ENCODE assay signal across 8 cellular contexts in the genomic region with DNA sequence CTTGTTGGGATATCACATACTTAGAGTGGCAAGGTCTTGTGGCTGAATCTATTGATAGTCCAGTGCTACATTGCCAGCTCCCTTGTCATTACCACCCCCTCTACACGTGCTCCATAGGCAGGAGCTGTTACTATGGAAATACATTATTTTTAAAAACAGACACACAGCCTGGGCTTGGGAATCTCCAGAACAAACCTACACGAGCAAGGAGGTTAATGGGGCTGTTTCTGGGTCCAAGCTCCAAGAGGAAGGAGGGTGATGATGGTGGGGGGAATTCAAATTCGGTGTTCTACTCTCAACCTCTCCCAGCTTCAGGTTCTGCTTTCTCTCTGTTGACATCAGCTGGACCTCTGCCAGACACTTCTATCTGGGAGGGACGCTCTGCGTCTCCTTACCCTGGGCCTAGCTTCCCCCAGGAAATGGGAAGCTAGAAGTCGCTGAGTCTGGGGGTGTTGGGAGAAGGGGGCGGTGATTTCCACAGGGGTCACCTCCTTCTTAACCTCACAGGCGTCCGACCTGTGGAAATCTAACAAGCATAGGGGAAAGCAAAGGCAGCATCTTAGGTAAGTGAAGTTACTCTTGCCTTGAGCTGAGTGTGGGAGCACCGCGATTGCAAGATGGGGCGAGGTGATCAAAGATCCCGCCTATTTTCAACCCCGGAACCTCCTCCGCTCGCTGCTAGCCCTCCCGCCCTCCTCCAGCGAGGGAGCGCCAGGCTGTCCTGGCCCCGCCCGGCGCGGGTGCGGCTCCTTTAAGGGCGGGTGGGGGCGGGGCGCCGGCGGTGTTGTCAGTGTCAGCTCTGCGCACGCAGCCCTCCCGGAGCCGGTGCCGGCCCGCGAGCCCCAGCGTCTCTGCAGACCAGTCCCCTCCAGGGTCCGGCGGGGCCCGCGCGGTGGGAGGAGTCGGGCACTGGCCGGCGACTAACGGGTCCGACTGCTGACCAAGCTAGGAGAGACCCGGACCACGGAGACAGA.
DNase-seq lines count a peak whose midpoint lies in the region; ATAC-seq and TF ChIP-seq lines count a peak whose summit lies in the region.

Gene C2CD2L (plus strand): TSS at position 781 of the 974 bp plus-strand sequence. CDS start 398 bp downstream, outside the sequence.

- DNase-seq in AML-193 (lab: John Stamatoyannopoulos, UW) (peak; percentile 86 to 88), NCI-H526 (lab: John Stamatoyannopoulos, UW) (peak; percentile 93 to 100), left kidney (ENCODE audit: low read depth, low spot score) (peak; percentile 96)
- DNase-seq in activated CD4-positive, alpha-beta T cell treated with anti-CD3 and anti-CD28 coated beads for 4 hours = peak; percentile 87 to 88
- DNase-seq in stimulated activated CD4-positive, alpha-beta T cell treated with anti-CD3 and anti-CD28 coated beads, Interleukin-1b, Interleukin-23, amount 100 ng/mL, for 4 hours (ENCODE audit: low read depth in 2 of 2) = peak; percentile 78 to 87

- peak; percentile 64 for TF ChIP-seq POLR2A in GM19099 (IDR thresholded peaks at IDR 0.05; ENCODE audit: extremely low read depth, insufficient read length, low read depth)

- ATAC-seq in HG03439 (IDR thresholded peaks at IDR 0.05; ENCODE audit: unreplicated experiment) = peak; percentile 58

- peak within 1 kb of the TSS; percentile 76 for H3K27ac ChIP-seq in cingulate gyrus (ENCODE audit: low read depth, low read length)

Comparison
In these comparisons a context has a peak if more than half of its experiments do, and no peak if none do; other contexts are left out.
1. Peak in every context shown above with its lines: DNase-seq, ATAC-seq and H3K27ac ChIP-seq.